Comparison of ENCODE assay signal across 9 cellular contexts in the genomic region with DNA sequence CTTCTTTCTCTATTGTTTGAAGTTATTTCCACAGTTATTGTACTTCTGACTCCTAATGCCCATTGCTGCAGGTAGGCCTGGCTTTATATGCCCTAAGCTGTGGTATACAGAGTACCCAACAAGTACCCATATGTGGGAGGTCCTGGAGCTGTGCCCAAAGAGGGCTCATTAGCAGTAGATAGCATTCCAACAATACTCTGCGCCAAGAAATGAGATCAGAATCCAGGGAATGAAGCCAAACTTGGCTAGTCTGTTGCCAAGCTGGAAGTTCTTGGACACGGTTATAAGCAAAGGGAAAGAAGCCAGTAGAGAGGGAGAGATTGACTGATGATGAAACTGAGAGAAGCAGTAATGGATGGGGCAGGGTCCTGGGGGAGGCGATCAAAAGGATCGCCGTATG. TPM values are rescaled to one million over a fixed set of nuclear protein-coding genes. Genes with fewer than 3 reads are reported as not detected.
DNase-seq lines count a peak whose midpoint lies in the region; TF ChIP-seq lines count a peak whose summit lies in the region.
"Had no signal": no experiment of that assay in that cellular context is flagged by ENCODE, and none has a peak within 500 bp of the region (broad histone marks: within the 10 kb centered on the region; RNA-seq: fewer than 3 reads in every experiment).

No MANE protein-coding gene starts in this region.

- H3K27me3 ChIP-seq in hepatocyte = no peaks in the 10 kb centered on the region
- H3K27me3 ChIP-seq: spleen had no signal

- H3K4me3 ChIP-seq in HFF-Myc (replicated peaks; ENCODE audit: low read depth, low read length) (no peak overlapping the region), astrocyte of the cerebellum (ENCODE audit: low read depth, low read length) (no peak overlapping the region), hepatocyte (no peak overlapping the region)
- H3K4me3 ChIP-seq: spleen had no signal

- WGBS in hepatocyte (ENCODE audit: low lambda C conversion rate, missing lambda C conversion rate) = 93% methylated on average over 5 of the region's 5 CpGs

- no peaks in the 10 kb centered on the region for H3K9me2 ChIP-seq in hepatocyte (replicated peaks; ENCODE audit: insufficient read depth)

- H3K36me3 ChIP-seq in hepatocyte (replicated peaks; ENCODE audit: insufficient read depth, low read depth) = no peaks in the 10 kb centered on the region
- H3K36me3 ChIP-seq: spleen had no signal

- no peak overlapping the region for H3K4me2 ChIP-seq in hepatocyte

- H3K4me1 ChIP-seq in hepatocyte (ENCODE audit: insufficient read depth) = no peaks in the 10 kb centered on the region
- H3K4me1 ChIP-seq: spleen had no signal

- no peaks in the 10 kb centered on the region for H4K20me1 ChIP-seq in hepatocyte (ENCODE audit: insufficient read depth, poor library complexity, severe bottlenecking)

- peak; percentile 15 for DNase-seq in HFF-Myc (ENCODE audit: extremely low read depth, low read depth)
- DNase-seq in astrocyte of the cerebellum (ENCODE audit: low read depth) = peak; percentile 91
- DNase-seq in hepatocyte (ENCODE audit: low spot score) = peak; percentile 25
- peak in 26 of 49 donors; percentile 2 to 94 (median 18) for DNase-seq in substantia nigra (lab: John Stamatoyannopoulos, UW)
- no peak for DNase-seq in NCI-H526 treated with DMSO at 0.1 percent for 48 hours (lab: John Stamatoyannopoulos, UW)
- DNase-seq in effector CD8-positive, alpha-beta T cell (lab: John Stamatoyannopoulos, UW) = no peak
- no peak for DNase-seq in T-helper 2 cell
- DNase-seq in activated naive CD4-positive, alpha-beta T cell (lab: John Stamatoyannopoulos, UW) = no peak
- DNase-seq: spleen had no signal

- H3K79me2 ChIP-seq in hepatocyte = no peaks in the 10 kb centered on the region

- no peaks in the 10 kb centered on the region for H3K9me3 ChIP-seq in hepatocyte (ENCODE audit: low read depth)

- H2AFZ ChIP-seq in hepatocyte = no peak overlapping the region

- H3K27ac ChIP-seq in hepatocyte = no peak overlapping the region
- H3K27ac ChIP-seq in substantia nigra (ENCODE audit: low read depth, low read length, poor library complexity, severe bottlenecking) = no peak overlapping the region
- H3K27ac ChIP-seq: spleen had no signal

- in situ Hi-C loops in astrocyte of the cerebellum (cut with HindIII; ENCODE audit: low sequenced_read_pairs) = no loop called here

- TF ChIP-seq CTCF in HFF-Myc (IDR thresholded peaks at IDR 0.05; ENCODE audit: low read depth, low read length, missing control alignments) = no peak
- TF ChIP-seq CTCF in astrocyte of the cerebellum (IDR thresholded peaks at IDR 0.05; ENCODE audit: low read depth, low read length, missing control alignments) = no peak
- TF ChIP-seq CTCF in hepatocyte (IDR thresholded peaks at IDR 0.05; ENCODE audit: poor library complexity) = no peak

RNA-seq across cellular contexts. Expression of gene FAM169A, which starts 29.7 kb away (rescaled TPM):
- total RNA-seq in hepatocyte = 13.7 and 16.2 TPM in 2 replicates
- polyA plus RNA-seq in hepatocyte = 3.1 and 3.3 TPM in 2 replicates

Comparison
In these comparisons a context has a peak if more than half of its experiments do, and no peak if none do; other contexts are left out.
1. DNase-seq: peak in HFF-Myc (single experiment), astrocyte of the cerebellum (single experiment), hepatocyte (single experiment) and substantia nigra (26 of 49); none in NCI-H526 treated with DMSO at 0.1 percent for 48 hours (single experiment), effector CD8-positive, alpha-beta T cell (single experiment), T-helper 2 cell (0 of 5) and activated naive CD4-positive, alpha-beta T cell (0 of 4).